In genomic region chr2:137913648-137914047, GRCh38 we compare ENCODE assay signal across 2 cellular contexts. TPM values are rescaled to one million over a fixed set of nuclear protein-coding genes. Genes with fewer than 3 reads are reported as not detected.
"Had no signal": no experiment of that assay in that cellular context is flagged by ENCODE, and none has a peak within 500 bp of the region (broad histone marks: within the 10 kb centered on the region; RNA-seq: fewer than 3 reads in every experiment).

No MANE protein-coding gene starts in this region.

RNA-seq across cellular contexts. Expression of gene HNMT, which starts 50.6 kb away (rescaled TPM):
- total RNA-seq: HT1080 had no signal
- polyA plus RNA-seq: IgD-negative memory B cell had no signal
